17 cellular contexts compared by ENCODE assay signal in the genomic region with DNA sequence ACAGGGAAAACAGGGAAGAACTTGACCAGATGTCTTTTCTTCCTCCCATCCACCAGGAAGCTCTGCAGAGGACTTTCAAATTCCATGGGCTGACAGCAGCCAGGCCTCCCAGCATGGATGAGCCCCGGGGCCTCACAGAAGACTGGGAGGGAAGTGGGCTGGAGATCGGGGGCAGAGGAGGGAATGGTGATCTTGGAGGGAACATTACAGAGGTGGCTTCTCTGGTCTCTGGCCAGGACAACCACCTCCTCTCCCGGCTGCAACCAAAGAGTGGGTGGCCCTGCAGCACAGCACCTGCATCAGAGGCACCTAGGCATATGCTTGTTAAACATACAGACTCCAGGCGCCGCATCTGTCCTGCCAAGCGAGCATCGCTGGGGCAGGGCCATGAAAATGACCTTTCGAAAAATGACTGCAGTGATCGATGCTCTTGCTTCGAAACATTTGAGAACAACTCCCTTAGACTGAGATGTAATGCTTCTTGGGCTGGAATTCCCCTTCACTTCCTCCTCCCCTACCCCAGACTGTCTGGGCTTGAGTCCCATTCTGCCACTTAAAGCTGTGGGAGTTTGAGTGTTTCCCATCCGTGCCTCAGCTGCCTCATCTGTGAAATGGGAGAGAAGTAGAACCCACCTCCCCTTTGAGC.
DNase-seq lines count a peak whose midpoint lies in the region; ATAC-seq and TF ChIP-seq lines count a peak whose summit lies in the region.
"Had no signal": no experiment of that assay in that cellular context is flagged by ENCODE, and none has a peak within 500 bp of the region (broad histone marks: within the 10 kb centered on the region; RNA-seq: fewer than 3 reads in every experiment).

No MANE protein-coding gene starts in this region.

- peaks cover 17 to 38% of the 10 kb centered on the region in 2 donors for H3K4me1 ChIP-seq in neuronal stem cell (ENCODE audit: control insufficient read depth in 2 of 2, insufficient read depth in 1 of 2, low read depth in 1 of 2, low read length in 2 of 2)

- no peak overlapping the region for H3K9ac ChIP-seq in neuronal stem cell (ENCODE audit: low read depth, low read length, poor library complexity)

- WGBS in neuronal stem cell (ENCODE audit: extremely low coverage in 2 of 2, insufficient read length in 2 of 2, insufficient replicate concordance in 1 of 2), 2 donors: no CpG with 5 or more reads among the region's 11 CpGs

- no peaks in the 10 kb centered on the region for H3K79me1 ChIP-seq in neuronal stem cell (ENCODE audit: low read depth, low read length)

- peak overlapping the region; percentile 77 for H2BK12ac ChIP-seq in neuronal stem cell (ENCODE audit: low read length)

- peaks cover 81% of the 10 kb centered on the region for H3K27me3 Mint-ChIP-seq in chondrocyte (ENCODE audit: low read depth)

- no peak overlapping the region for H2BK120ac ChIP-seq in neuronal stem cell (ENCODE audit: low read depth, low read length)

- H3K23ac ChIP-seq in neuronal stem cell (ENCODE audit: low read depth, low read length, poor library complexity): peak overlapping the region; percentile 4

- H2BK15ac ChIP-seq in neuronal stem cell (ENCODE audit: low read length): peak overlapping the region; percentile 72

- no peak overlapping the region for H3K27ac Mint-ChIP-seq in chondrocyte (ENCODE audit: unreplicated experiment)
- H3K27ac Mint-ChIP-seq: activated B cell treated with CpG ODN at 0.5 μM for 24 hours; activated naive CD4-positive, alpha-beta T cell treated with anti-CD3 and anti-CD28 coated beads for 36 hours; nephron progenitor cell had no signal

- no peaks in the 10 kb centered on the region for H3K36me3 ChIP-seq in neuronal stem cell (replicated peaks in 1 of 2; ENCODE audit: control insufficient read depth in 2 of 2, insufficient read depth in 2 of 2, low read length in 2 of 2)

- H2BK5ac ChIP-seq in neuronal stem cell (ENCODE audit: low read length): no peak overlapping the region

- no peak overlapping the region for H4K91ac ChIP-seq in neuronal stem cell (ENCODE audit: low read depth, low read length, poor library complexity)

- H3K27ac ChIP-seq in neuronal stem cell (replicated peaks; ENCODE audit: low read length) (no peak overlapping the region), substantia nigra (ENCODE audit: low read depth, low read length, poor library complexity, severe bottlenecking) (no peak overlapping the region), caudate nucleus (ENCODE audit: low read depth, low read length) (no peak overlapping the region)

- peak overlapping the region; percentile 86 for H2AK5ac ChIP-seq in neuronal stem cell (ENCODE audit: low read depth, low read length)

- H3K9me3 Mint-ChIP-seq in chondrocyte (ENCODE audit: low read depth): no peaks in the 10 kb centered on the region
- H3K9me3 Mint-ChIP-seq: activated B cell treated with CpG ODN at 0.5 μM for 24 hours; activated naive CD4-positive, alpha-beta T cell treated with anti-CD3 and anti-CD28 coated beads for 36 hours; nephron progenitor cell had no signal

- H4K8ac ChIP-seq in neuronal stem cell (ENCODE audit: low read depth, low read length): no peak overlapping the region

- H3K27me3 ChIP-seq in neuronal stem cell (ENCODE audit: control insufficient read depth in 3 of 3, insufficient read depth in 3 of 3, low read depth in 1 of 3, low read length in 3 of 3): peaks cover 0 to 92% (median 0%) of the 10 kb centered on the region in 3 experiments

- no peaks in the 10 kb centered on the region for H3K36me3 Mint-ChIP-seq in chondrocyte (ENCODE audit: low read depth)

- H3K18ac ChIP-seq in neuronal stem cell (ENCODE audit: low read length): peak overlapping the region; percentile 69

- H3K4me3 Mint-ChIP-seq in chondrocyte (ENCODE audit: unreplicated experiment): no peak overlapping the region
- H3K4me3 Mint-ChIP-seq: activated B cell treated with CpG ODN at 0.5 μM for 24 hours; activated naive CD4-positive, alpha-beta T cell treated with anti-CD3 and anti-CD28 coated beads for 36 hours had no signal

- in situ Hi-C loops in GM13977 (cut with MboI; ENCODE audit: low pct_unique_long_range_greater_than_20kb, low sequenced_read_pairs, unreplicated experiment): no loop called here

- no peak overlapping the region for H3K4ac ChIP-seq in neuronal stem cell (ENCODE audit: low read length)

- no peaks in the 10 kb centered on the region for H3K9me3 ChIP-seq in neuronal stem cell (replicated peaks in 1 of 2; ENCODE audit: control insufficient read depth in 2 of 2, insufficient read depth in 1 of 2, low read depth in 1 of 2, low read length in 2 of 2)

- H2AFZ ChIP-seq in neuronal stem cell (ENCODE audit: low read length): no peak overlapping the region

- no peak overlapping the region for H3K14ac ChIP-seq in neuronal stem cell (ENCODE audit: low read length)

- no peaks in the 10 kb centered on the region for H3K4me1 Mint-ChIP-seq in chondrocyte (ENCODE audit: low read depth)

- no peak for TF ChIP-seq CTCF in GM13977 (IDR thresholded peaks at IDR 0.05; ENCODE audit: extremely low read depth, insufficient read depth, missing control alignments)
- TF ChIP-seq CTCF in chondrocyte (IDR thresholded peaks at IDR 0.05): no peak

- ATAC-seq in HG02852 (IDR thresholded peaks at IDR 0.05; ENCODE audit: unreplicated experiment) (no peak), GM21381 (IDR thresholded peaks at IDR 0.05; ENCODE audit: unreplicated experiment) (no peak)

- DNase-seq in AG08396 (ENCODE audit: low spot score): peak; percentile 4
- peak; percentile 24 for DNase-seq in GM13977 (ENCODE audit: low spot score)
- peak; percentile 65 for DNase-seq in chondrocyte (ENCODE audit: low spot score)
- DNase-seq in neuronal stem cell (ENCODE audit: low spot score): no peak
- no peak for DNase-seq in substantia nigra (lab: John Stamatoyannopoulos, UW)
- DNase-seq in caudate nucleus (lab: John Stamatoyannopoulos, UW): no peak
- DNase-seq: activated B cell treated with CpG ODN at 0.5 μM for 24 hours; activated naive CD4-positive, alpha-beta T cell treated with anti-CD3 and anti-CD28 coated beads for 36 hours; glutamatergic neuron; mammary epithelial cell; NCI-H2081; NCI-H510A treated with DMSO at 0.1 percent for 48 hours; nephron progenitor cell; Right ventricle myocardium superior; T-helper 2 cell had no signal

- H3K4me2 ChIP-seq in neuronal stem cell (ENCODE audit: insufficient read depth, low read length, poor library complexity, severe bottlenecking): no peak overlapping the region

- H3K4me3 ChIP-seq in neuronal stem cell (ENCODE audit: low read length in 2 of 2): no peak overlapping the region

Comparison
In these comparisons a context has a peak if more than half of its experiments do, and no peak if none do; other contexts are left out.
1. DNase-seq: peak in AG08396 (single experiment), GM13977 (single experiment) and chondrocyte (single experiment); none in neuronal stem cell (single experiment), substantia nigra (0 of 49) and caudate nucleus (0 of 61).